Comparison of ENCODE assay signal across 27 cellular contexts in the genomic region with DNA sequence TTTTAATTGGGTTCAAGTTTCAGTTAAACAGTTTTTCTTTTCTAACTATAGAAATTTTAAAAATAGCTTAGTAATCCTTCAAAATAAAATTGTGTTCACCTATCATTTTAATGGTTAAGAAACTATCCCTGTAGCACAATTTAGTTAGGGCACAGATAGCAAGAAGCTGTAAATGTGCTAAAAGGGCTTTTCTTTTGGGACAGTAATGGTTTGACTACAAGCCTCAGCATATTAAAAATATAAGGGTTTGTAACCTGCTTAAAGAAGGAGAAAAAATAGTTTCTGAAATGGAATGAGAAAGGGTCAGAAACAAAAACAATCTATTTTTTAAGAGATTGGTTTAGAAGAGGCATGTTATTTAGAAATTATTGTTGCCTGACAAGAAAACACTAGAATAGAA.
"Had no signal": no experiment of that assay in that cellular context is flagged by ENCODE, and none has a peak within 500 bp of the region (broad histone marks: within the 10 kb centered on the region; RNA-seq: fewer than 3 reads in every experiment).

No MANE protein-coding gene starts in this region.

- H3K4me3 ChIP-seq: pancreas, psoas muscle, right lobe of liver, sigmoid colon, stomach, thoracic aorta, thyroid gland, tibial nerve, upper lobe of left lung, vagina had no signal

- H3K4me3 Mint-ChIP-seq: naive thymus-derived CD8-positive, alpha-beta T cell; natural killer cell treated with Interleukin-12 subunit alpha and Interleukin-12 subunit beta and Interleukin-15 and Interleukin-18, amount 100 ng/mL, for 72 hours; neural crest cell; stimulated activated effector memory CD8-positive, alpha-beta T cell treated with anti-CD3 and anti-CD28 coated beads, Interleukin-12 subunit alpha, Interleukin-12 subunit beta, amount 100 ng/mL, for 72 hours; stimulated activated naive B cell treated with anti-CD40 and anti-IgM and Interleukin-4, amounts not matched to agents 10 μg/mL and 1 μg/mL and 100 μg/mL, for 72 hours; stimulated activated naive CD8-positive, alpha-beta T cell treated with anti-CD3 and anti-CD28 coated beads, Interleukin-15, Interleukin-2, amounts not matched to agents 100 ng/mL and 50 ng/mL, for 24 hours had no signal

- H3K27ac ChIP-seq: neutrophil, pancreas, psoas muscle, right lobe of liver, sigmoid colon, stomach, thoracic aorta, thyroid gland, tibial nerve, upper lobe of left lung, vagina had no signal

- H3K4me1 Mint-ChIP-seq: naive thymus-derived CD8-positive, alpha-beta T cell; neural crest cell; stimulated activated effector memory CD8-positive, alpha-beta T cell treated with anti-CD3 and anti-CD28 coated beads, Interleukin-12 subunit alpha, Interleukin-12 subunit beta, amount 100 ng/mL, for 72 hours; stimulated activated naive B cell treated with anti-CD40 and anti-IgM and Interleukin-4, amounts not matched to agents 10 μg/mL and 1 μg/mL and 100 μg/mL, for 72 hours had no signal

- ATAC-seq: naive thymus-derived CD8-positive, alpha-beta T cell; natural killer cell treated with Interleukin-12 subunit alpha and Interleukin-12 subunit beta and Interleukin-15 and Interleukin-18, amount 100 ng/mL, for 72 hours; pancreas; psoas muscle; right cardiac atrium; right lobe of liver; stimulated activated effector memory CD8-positive, alpha-beta T cell treated with anti-CD3 and anti-CD28 coated beads, Interleukin-12 subunit alpha, Interleukin-12 subunit beta, amount 100 ng/mL, for 72 hours; stimulated activated naive B cell treated with anti-CD40 and anti-IgM and Interleukin-4, amounts not matched to agents 10 μg/mL and 1 μg/mL and 100 μg/mL, for 72 hours had no signal

- H3K9me3 Mint-ChIP-seq: natural killer cell treated with Interleukin-12 subunit alpha and Interleukin-12 subunit beta and Interleukin-15 and Interleukin-18, amount 100 ng/mL, for 72 hours; neural crest cell; stimulated activated naive B cell treated with anti-CD40 and anti-IgM and Interleukin-4, amounts not matched to agents 10 μg/mL and 1 μg/mL and 100 μg/mL, for 72 hours; stimulated activated naive CD8-positive, alpha-beta T cell treated with anti-CD3 and anti-CD28 coated beads, Interleukin-15, Interleukin-2, amounts not matched to agents 100 ng/mL and 50 ng/mL, for 24 hours had no signal

- H3K9me3 ChIP-seq: neutrophil, pancreas, psoas muscle, right lobe of liver, sigmoid colon, stomach, thoracic aorta, thyroid gland, tibial nerve, upper lobe of left lung, vagina had no signal

- H3K27me3 Mint-ChIP-seq: stimulated activated naive B cell treated with anti-CD40 and anti-IgM and Interleukin-4, amounts not matched to agents 10 μg/mL and 1 μg/mL and 100 μg/mL, for 72 hours had no signal

- H3K4me1 ChIP-seq: pancreas, psoas muscle, sigmoid colon, stomach, thyroid gland, upper lobe of left lung had no signal

- H3K36me3 ChIP-seq: neutrophil, pancreas, right lobe of liver, sigmoid colon, stomach, thoracic aorta, thyroid gland, tibial nerve, upper lobe of left lung, vagina had no signal

- H3K36me3 Mint-ChIP-seq: naive thymus-derived CD8-positive, alpha-beta T cell; natural killer cell treated with Interleukin-12 subunit alpha and Interleukin-12 subunit beta and Interleukin-15 and Interleukin-18, amount 100 ng/mL, for 72 hours; stimulated activated effector memory CD8-positive, alpha-beta T cell treated with anti-CD3 and anti-CD28 coated beads, Interleukin-12 subunit alpha, Interleukin-12 subunit beta, amount 100 ng/mL, for 72 hours; stimulated activated naive B cell treated with anti-CD40 and anti-IgM and Interleukin-4, amounts not matched to agents 10 μg/mL and 1 μg/mL and 100 μg/mL, for 72 hours had no signal

- H3K27ac Mint-ChIP-seq: naive thymus-derived CD8-positive, alpha-beta T cell; natural killer cell treated with Interleukin-12 subunit alpha and Interleukin-12 subunit beta and Interleukin-15 and Interleukin-18, amount 100 ng/mL, for 72 hours; stimulated activated effector memory CD8-positive, alpha-beta T cell treated with anti-CD3 and anti-CD28 coated beads, Interleukin-12 subunit alpha, Interleukin-12 subunit beta, amount 100 ng/mL, for 72 hours; stimulated activated naive B cell treated with anti-CD40 and anti-IgM and Interleukin-4, amounts not matched to agents 10 μg/mL and 1 μg/mL and 100 μg/mL, for 72 hours; stimulated activated naive CD8-positive, alpha-beta T cell treated with anti-CD3 and anti-CD28 coated beads, Interleukin-15, Interleukin-2, amounts not matched to agents 100 ng/mL and 50 ng/mL, for 24 hours had no signal

- DNase-seq: naive thymus-derived CD8-positive, alpha-beta T cell; nucleus accumbens; pancreas; psoas muscle; right cardiac atrium; right lobe of liver; sigmoid colon; small intestine; stimulated activated CD4-positive, alpha-beta T cell treated with anti-CD3 and anti-CD28 coated beads, Interleukin-15, amount 100 ng/mL, for 24 hours; stimulated activated CD4-positive, alpha-beta T cell treated with anti-CD3 and anti-CD28 coated beads, Interleukin-2, amount 100 ng/mL, for 24 hours; stimulated activated CD4-positive, alpha-beta T cell treated with anti-CD3 and anti-CD28 coated beads, Interleukin-2, amount 100 ng/mL, for 48 hours; stimulated activated CD4-positive, alpha-beta T cell treated with anti-CD3 and anti-CD28 coated beads, Interleukin-4, amount 100 ng/mL, for 24 hours; stimulated activated naive B cell treated with anti-CD40 and anti-IgM and Interleukin-4, amounts not matched to agents 10 μg/mL and 1 μg/mL and 100 μg/mL, for 72 hours; stimulated activated naive CD4-positive, alpha-beta T cell treated with Interleukin-2 at 50 U/mL for 16 hours; stomach; thyroid gland; trophoblast cell; upper lobe of left lung had no signal

- H3K27me3 ChIP-seq: neutrophil, pancreas, right lobe of liver, sigmoid colon, stomach, thyroid gland, tibial nerve, upper lobe of left lung, vagina had no signal

- FAIRE-seq: pancreas, small intestine, urothelium cell line had no signal
